Comparison of ENCODE assay signal across 2 cellular contexts in the genomic region with DNA sequence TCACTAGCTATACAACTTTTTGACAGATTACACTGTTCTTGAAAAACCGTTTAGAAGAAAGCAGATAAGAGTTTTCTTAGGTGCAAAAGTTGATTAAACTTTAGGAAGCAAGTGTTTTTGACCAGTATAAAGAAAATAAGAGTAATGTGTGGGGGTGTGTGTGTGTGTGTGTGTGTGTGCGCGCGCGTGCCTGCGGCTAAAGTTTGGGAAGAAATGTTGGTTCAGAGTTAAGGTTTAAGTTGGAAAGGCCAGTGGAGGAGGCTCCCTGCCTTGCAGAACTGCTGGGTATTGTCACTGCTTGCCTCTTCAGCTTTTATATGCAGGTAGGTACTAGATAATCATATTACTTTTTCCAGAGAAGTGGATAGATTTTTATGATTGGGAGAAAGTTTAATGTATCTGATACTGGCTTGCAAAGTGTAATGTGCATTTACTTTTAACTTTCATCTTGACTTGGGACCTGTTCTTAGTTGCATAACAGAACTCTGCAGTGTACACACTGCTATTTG.
TF ChIP-seq lines count a peak whose summit lies in the region.

No MANE protein-coding gene starts in this region.

TF ChIP-seq in A549, 52 proteins besides CTCF, POLR2A, EP300 and RAD21:
- TF ChIP-seq ZSCAN20 (CRISPR knock-in tag; IDR thresholded peaks at IDR 0.05) (no peak), HOXA7 (CRISPR knock-in tag; IDR thresholded peaks at IDR 0.05) (no peak), KDM5A (IDR thresholded peaks at IDR 0.05) (no peak), ZNF302 (CRISPR knock-in tag; IDR thresholded peaks at IDR 0.05) (no peak), EHF (CRISPR knock-in tag; IDR thresholded peaks at IDR 0.05) (no peak), NFE2L2 (conservative IDR thresholded peaks at IDR 0.05; ENCODE audit: low read length) (no peak), KDM1A (IDR thresholded peaks at IDR 0.05; ENCODE audit: low read depth) (no peak)
- TF ChIP-seq, protein P1, sequence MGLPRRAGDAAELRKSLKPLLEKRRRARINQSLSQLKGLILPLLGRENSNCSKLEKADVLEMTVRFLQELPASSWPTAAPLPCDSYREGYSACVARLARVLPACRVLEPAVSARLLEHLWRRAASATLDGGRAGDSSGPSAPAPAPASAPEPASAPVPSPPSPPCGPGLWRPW (IDR thresholded peaks at IDR 0.05), result no peak

TF ChIP-seq in IMR-90, 13 proteins besides CTCF, POLR2A, EP300 and RAD21:
- TF ChIP-seq BHLHE40 (IDR thresholded peaks at IDR 0.05; ENCODE audit: low read depth, low read length) (0 out of 2 replicates have a peak, but pooled peaks have one; percentile 24), MAFK (IDR thresholded peaks at IDR 0.05; ENCODE audit: low read depth, low read length) (no peak)
TF ChIP-seq in IMR-90: peak in this region for 1.
